Comparison of ENCODE assay signal across 8 cellular contexts in the genomic region with DNA sequence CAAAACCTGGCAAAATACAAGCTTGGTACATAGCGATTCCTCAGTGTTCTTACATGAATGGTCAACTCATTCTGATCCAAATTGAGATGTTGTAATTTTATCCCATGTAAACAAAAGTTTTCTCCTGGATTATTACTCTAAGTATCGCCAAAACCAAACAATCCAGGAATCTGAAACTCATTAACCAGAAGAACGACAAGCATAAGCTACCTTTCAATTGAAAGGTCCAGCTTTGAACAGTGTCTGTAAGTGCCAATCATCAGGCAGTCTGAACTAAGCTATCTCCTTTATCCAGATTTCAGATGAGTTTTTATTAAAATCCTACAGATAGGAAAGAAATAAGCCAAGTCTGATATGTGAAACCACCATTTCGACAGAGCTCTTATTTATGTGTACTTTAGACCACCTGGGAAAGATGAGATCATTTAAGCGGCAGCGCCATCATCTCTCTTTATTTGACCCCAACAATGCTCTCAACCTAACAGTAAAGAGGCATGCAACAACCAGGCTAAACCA. TPM values are rescaled to one million over a fixed set of nuclear protein-coding genes. Genes with fewer than 3 reads are reported as not detected.
A peak's percentile ranks its signal among the peaks of the same experiment; 100 is the strongest.
DNase-seq lines count a peak whose midpoint lies in the region; ATAC-seq and TF ChIP-seq lines count a peak whose summit lies in the region.

No MANE protein-coding gene starts in this region.

- H3K4me3 ChIP-seq in GM12875 (ENCODE audit: low read depth, low read length) (peak overlapping the region; percentile 75), PC-3 (ENCODE audit: low read length) (peak overlapping the region; percentile 84), esophagus muscularis mucosa (peak overlapping the region; percentile 69 to 91 (median 78)), rectal smooth muscle tissue (ENCODE audit: low read length) (peak overlapping the region; percentile 94)

- no peak overlapping the region for H3K27ac ChIP-seq in PC-3 (ENCODE audit: low read length)
- H3K27ac ChIP-seq in esophagus muscularis mucosa (replicated peaks in 1 of 4), result peak overlapping the region; percentile 97 to 99 (median 98)
- peak overlapping the region; percentile 95 for H3K27ac ChIP-seq in rectal smooth muscle tissue (ENCODE audit: low read depth, low read length)

- WGBS in esophagus muscularis mucosa, result 7% methylated on average over 6 of the region's 6 CpGs

- H3K36me3 ChIP-seq in PC-3 (ENCODE audit: low read depth, low read length) (no peaks in the 10 kb centered on the region), esophagus muscularis mucosa (no peaks in the 10 kb centered on the region), rectal smooth muscle tissue (ENCODE audit: control insufficient read depth, insufficient read depth, low read length) (no peaks in the 10 kb centered on the region)

- ATAC-seq in PC-3 (no peak), GM18909 (IDR thresholded peaks at IDR 0.05; ENCODE audit: poor library complexity, unreplicated experiment) (no peak)

- TF ChIP-seq CTCF in GM12875 (IDR thresholded peaks at IDR 0.05; ENCODE audit: borderline replicate concordance, insufficient read depth, low read depth, low read length), result no peak
- no peak for TF ChIP-seq CTCF in PC-3 (conservative IDR thresholded peaks at IDR 0.05; ENCODE audit: low read depth, low read length)
- no peak for TF ChIP-seq CTCF in esophagus muscularis mucosa (IDR thresholded peaks at IDR 0.05)
- no peak for TF ChIP-seq CTCF in GM10248 (IDR thresholded peaks at IDR 0.05; ENCODE audit: control extremely low read depth, extremely low read depth, low read depth, missing control alignments)

- H3K9me2 ChIP-seq in PC-3 (replicated peaks; ENCODE audit: low read length), result no peaks in the 10 kb centered on the region

- no peak for DNase-seq in PC-3
- no peak for DNase-seq in esophagus muscularis mucosa (ENCODE audit: extremely low spot score)
- DNase-seq in SKM-1 treated with dmso at 0.1 percent for 144 hours (lab: John Stamatoyannopoulos, UW; ENCODE audit: unreplicated experiment), result no peak
- DNase-seq in GM10248 (ENCODE audit: extremely low spot score), result no peak
- no peak for DNase-seq in RPMI8226

- no TSS peak for BruUV-seq in PC-3 (replicated peaks; lab: Mats Ljungman, UMichigan)

- peaks cover 18% of the 10 kb centered on the region; the same call in 1 of the 2 replicates for H4K20me1 ChIP-seq in PC-3 (ENCODE audit: low read length)

- H3K9me3 ChIP-seq in PC-3 (ENCODE audit: low read length) (no peaks in the 10 kb centered on the region), esophagus muscularis mucosa (no peaks in the 10 kb centered on the region)

- H3K9ac ChIP-seq in PC-3 (ENCODE audit: low read length) (0 out of 2 replicates have a peak overlapping the region, but pooled peaks have one; percentile 75), rectal smooth muscle tissue (ENCODE audit: low read length) (no peak overlapping the region)

- H3F3A ChIP-seq in PC-3 (ENCODE audit: low read length, unreplicated experiment), result no peaks in the 10 kb centered on the region

- no peak overlapping the region; the same call in 1 of the 2 replicates for H2AFZ ChIP-seq in PC-3 (ENCODE audit: low read length)

- no peak for TF ChIP-seq EP300 in esophagus muscularis mucosa (IDR thresholded peaks at IDR 0.05)

- peaks cover 65% of the 10 kb centered on the region for H3K79me2 ChIP-seq in PC-3 (ENCODE audit: low read length)

- no peak for TF ChIP-seq POLR2A in esophagus muscularis mucosa (IDR thresholded peaks at IDR 0.05; ENCODE audit: low read depth)

- CTCF ChIA-PET in PC-3 (lab: Charles Lee), result no interaction called here
- CTCF ChIA-PET in GM10248 (lab: Yijun Ruan, JAX), result interaction anchor here (1.4 to 4.9 kb wide), 3 partner anchors 12 to 28 kb away, joined by 5 to 34 read pairs (median 7); no protein-coding TSS in a partner anchor

- H3K4me1 ChIP-seq in PC-3 (ENCODE audit: insufficient read depth, low read length), result peaks cover 6% of the 10 kb centered on the region; the same call in 1 of the 2 replicates
- H3K4me1 ChIP-seq in esophagus muscularis mucosa, result peaks cover 43 to 64% (median 59%) of the 10 kb centered on the region in 4 donors
- peaks cover 24% of the 10 kb centered on the region for H3K4me1 ChIP-seq in rectal smooth muscle tissue (ENCODE audit: control insufficient read depth, insufficient read depth, low read length)

- H3K27me3 ChIP-seq in PC-3 (ENCODE audit: low read length), result no peaks in the 10 kb centered on the region
- no peaks in the 10 kb centered on the region for H3K27me3 ChIP-seq in esophagus muscularis mucosa
- H3K27me3 ChIP-seq in rectal smooth muscle tissue (ENCODE audit: control insufficient read depth, insufficient read depth, low read length), result no peaks in the 10 kb centered on the region

- POLR2A ChIA-PET in PC-3 (lab: Charles Lee; ENCODE audit: unreplicated experiment) (no interaction called here), GM10248 (lab: Yijun Ruan, JAX) (interaction anchor here (1.0 kb wide), 1 partner anchor 8 kb away, joined by 3 read pairs; no protein-coding TSS in a partner anchor)

- intact Hi-C loops in PC-3 (cut with micrococcal nuclease), result loop anchor here (10.0 kb wide), 1 partner anchor 370 kb away; a partner anchor contains a TSS
- intact Hi-C loops in esophagus muscularis mucosa (cut with DNase I), result loop anchor here (10.0 kb wide), 4 partner anchors 120 to 910 kb away; a partner anchor contains a TSS

- H3K4me2 ChIP-seq in PC-3 (ENCODE audit: low read length), result peak overlapping the region; percentile 77

RNA-seq across cellular contexts. Expression of a gene that starts 2.3 kb away (rescaled TPM):
- total RNA-seq in PC-3 (2014; rRNA removed) (13.2 and 15.8 TPM in 2 replicates), esophagus muscularis mucosa (10 to 100 TPM; 22.8 to 38.0 (median 30.3) TPM)
